Comparison of ENCODE assay signal across 8 cellular contexts in the genomic region with DNA sequence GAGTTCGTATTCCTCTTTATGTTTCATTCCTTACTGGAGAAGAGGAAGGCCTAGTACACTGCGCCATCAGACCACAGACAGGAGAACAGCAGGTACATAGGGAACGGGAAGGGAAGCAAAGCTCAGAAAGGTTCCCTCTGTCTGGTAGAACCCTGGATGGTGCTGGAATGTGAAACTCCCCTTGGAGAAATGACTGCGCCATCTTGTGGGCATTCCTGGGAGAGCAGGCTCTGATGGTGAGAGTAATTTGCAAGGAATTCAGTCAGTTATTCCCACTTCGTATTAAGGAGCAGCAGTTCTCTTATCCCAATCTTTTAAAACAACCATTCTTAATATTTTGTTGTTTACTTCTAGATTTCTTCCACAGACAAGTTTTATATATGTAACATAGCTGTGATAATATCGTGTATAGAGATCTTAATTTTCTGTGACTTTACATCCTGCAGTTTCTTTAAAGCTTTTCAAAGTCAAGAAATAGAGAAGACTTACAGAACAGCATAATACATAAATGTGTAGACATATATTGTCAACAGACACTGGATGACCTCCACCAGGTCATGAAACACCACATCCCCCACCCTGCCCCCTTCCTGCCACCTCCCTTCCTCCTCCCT.
DNase-seq lines count a peak whose midpoint lies in the region; ATAC-seq lines count a peak whose summit lies in the region.

No MANE protein-coding gene starts in this region.

- H3K9me3 ChIP-seq in SJCRH30 (replicated peaks) = peaks cover 1% of the 10 kb centered on the region; the same call in 1 of the 2 replicates

- H3K27me3 ChIP-seq in SJCRH30 = no peaks in the 10 kb centered on the region; the same call in 1 of the 2 replicates

- H3K36me3 ChIP-seq in SJCRH30 = no peaks in the 10 kb centered on the region

- H3K27ac ChIP-seq in SJCRH30 = no peak overlapping the region

- H3K4me3 Mint-ChIP-seq in activated naive CD4-positive, alpha-beta T cell treated with anti-CD3 and anti-CD28 coated beads, Interleukin-2, amount 10 ng/mL, durations not matched to agents 7 days and 5 days = no peak overlapping the region

- no peak for ATAC-seq in GM21360 (IDR thresholded peaks at IDR 0.05; ENCODE audit: unreplicated experiment)

- no peak overlapping the region for H3K27ac Mint-ChIP-seq in activated naive CD4-positive, alpha-beta T cell treated with anti-CD3 and anti-CD28 coated beads, Interleukin-2, amount 10 ng/mL, durations not matched to agents 7 days and 5 days

- H3K9me3 Mint-ChIP-seq in activated naive CD4-positive, alpha-beta T cell treated with anti-CD3 and anti-CD28 coated beads, Interleukin-2, amount 10 ng/mL, durations not matched to agents 7 days and 5 days = no peaks in the 10 kb centered on the region

- intact Hi-C loops in posterior cingulate gyrus (cut with DNase I) = loop anchor here (1.0 to 10.0 kb wide), 2 partner anchors 123 to 234 kb away; no protein-coding TSS in a partner anchor

- CTCF ChIA-PET in activated naive CD4-positive, alpha-beta T cell treated with anti-CD3 and anti-CD28 coated beads, Interleukin-2, amount 10 ng/mL, durations not matched to agents 7 days and 5 days (lab: Charles Lee) = interaction anchor here (1.1 to 5.4 kb wide), 7 partner anchors 29 to 228 kb away, joined by 3 to 44 read pairs (median 4); no protein-coding TSS in a partner anchor

- H3K4me3 ChIP-seq in SJCRH30 = no peak overlapping the region

- no peaks in the 10 kb centered on the region for H3K36me3 Mint-ChIP-seq in activated naive CD4-positive, alpha-beta T cell treated with anti-CD3 and anti-CD28 coated beads, Interleukin-2, amount 10 ng/mL, durations not matched to agents 7 days and 5 days

- H3K4me1 Mint-ChIP-seq in activated naive CD4-positive, alpha-beta T cell treated with anti-CD3 and anti-CD28 coated beads, Interleukin-2, amount 10 ng/mL, durations not matched to agents 7 days and 5 days = no peaks in the 10 kb centered on the region

- H3K4me1 ChIP-seq in SJCRH30 = no peaks in the 10 kb centered on the region

- DNase-seq in DMS153 treated with DMSO at 0.1 percent for 48 hours (lab: John Stamatoyannopoulos, UW; ENCODE audit: unreplicated experiment) (peak; percentile 36), Kasumi-1 (lab: John Stamatoyannopoulos, UW) (peak; percentile 51 to 64), SJCRH30 (peak; percentile 38 to 80), glomerular visceral epithelial cell (ENCODE audit: extremely low spot score) (peak; percentile 70), posterior cingulate gyrus (peak; percentile 69 to 97 (median 90)), NOMO-1 treated with dmso at 0.1 percent for 144 hours (lab: John Stamatoyannopoulos, UW; ENCODE audit: unreplicated experiment) (no peak)
- peak; percentile 68 for DNase-seq in activated naive CD4-positive, alpha-beta T cell treated with anti-CD3 and anti-CD28 coated beads, Interleukin-2, amount 10 ng/mL, durations not matched to agents 7 days and 5 days

- H3K27me3 Mint-ChIP-seq in activated naive CD4-positive, alpha-beta T cell treated with anti-CD3 and anti-CD28 coated beads, Interleukin-2, amount 10 ng/mL, durations not matched to agents 7 days and 5 days = peaks cover 25% of the 10 kb centered on the region
